Comparison of ENCODE assay signal across 8 cellular contexts in the genomic region with DNA sequence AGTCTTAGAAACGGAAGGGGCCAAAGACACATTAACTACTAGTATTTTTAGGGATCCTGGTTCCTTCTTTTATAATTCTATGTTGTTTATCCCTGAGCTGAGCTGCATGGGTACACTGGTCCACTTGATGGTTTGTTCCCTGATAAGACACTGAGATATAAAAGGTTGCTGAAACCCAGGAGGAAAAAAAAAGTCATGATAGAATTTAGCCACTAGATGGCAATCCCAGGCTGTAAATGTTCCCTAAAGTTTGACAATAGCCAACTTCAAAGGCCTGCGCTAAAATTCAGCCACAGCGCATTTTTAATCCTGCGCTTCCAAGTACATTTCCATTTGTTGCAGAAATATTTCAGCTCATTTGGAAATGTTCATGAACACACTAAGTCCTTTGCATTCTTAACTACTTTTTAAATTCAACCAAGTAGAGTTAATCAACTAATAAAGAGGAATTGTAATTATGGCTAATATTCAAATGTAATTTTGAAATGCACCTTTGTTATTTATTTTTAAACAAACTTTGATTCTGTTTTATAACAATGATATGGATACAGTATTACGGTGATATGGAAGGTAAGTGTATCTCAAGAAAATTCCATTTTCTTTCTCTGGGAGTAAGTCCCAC.
DNase-seq lines count a peak whose midpoint lies in the region; TF ChIP-seq lines count a peak whose summit lies in the region.

No MANE protein-coding gene starts in this region.

- no peaks in the 10 kb centered on the region for H3K36me3 ChIP-seq in A673 (ENCODE audit: insufficient read depth, low read length, poor library complexity, severe bottlenecking)
- H3K36me3 ChIP-seq in CD8-positive, alpha-beta memory T cell (ENCODE audit: insufficient read depth, low read length): no peaks in the 10 kb centered on the region

- no peaks in the 10 kb centered on the region for H3K36me3 Mint-ChIP-seq in CD8-positive, alpha-beta memory T cell

- DNase-seq in A673 (ENCODE audit: low spot score) (peak; percentile 48), SW 1271 (lab: John Stamatoyannopoulos, UW) (peak; percentile 8 to 54), globus pallidus (ENCODE audit: low spot score) (peak; percentile 62), retinal pigment epithelial cell (ENCODE audit: low read depth) (no peak)
- DNase-seq in activated CD4-positive, CD25-positive, alpha-beta regulatory T cell treated with anti-CD3 and anti-CD28 coated beads, Interleukin-2, amount 50 U/mL, for 72 hours: no peak
- no peak for DNase-seq in CD8-positive, alpha-beta memory T cell

- H3K27me3 Mint-ChIP-seq in CD8-positive, alpha-beta memory T cell: no peaks in the 10 kb centered on the region

- no peak overlapping the region for H3K27ac ChIP-seq in A673 (ENCODE audit: low read depth, low read length, poor library complexity, severe bottlenecking)
- H3K27ac ChIP-seq in CD8-positive, alpha-beta memory T cell (ENCODE audit: low read depth, low read length): no peak overlapping the region

- H3K9me3 Mint-ChIP-seq in CD8-positive, alpha-beta memory T cell: peaks cover 0 to 2% (median 0%) of the 10 kb centered on the region in 5 donors

- BruUV-seq in A673 (replicated peaks; lab: Mats Ljungman, UMichigan): no TSS peak

- POLR2A ChIA-PET in A673 (lab: Charles Lee; ENCODE audit: low non-redundant PET): no interaction called here
- POLR2A ChIA-PET in CD8-positive, alpha-beta memory T cell (lab: Charles Lee): no interaction called here

- TF ChIP-seq CTCF in A673 (conservative IDR thresholded peaks at IDR 0.05; ENCODE audit: low read depth, low read length) (peak; percentile 53), GM12873 (IDR thresholded peaks at IDR 0.05; ENCODE audit: insufficient read depth, low read depth, low read length, missing control alignments) (peak; percentile 65), LNCAP (IDR thresholded peaks at IDR 0.05) (peak; percentile 62), retinal pigment epithelial cell (conservative IDR thresholded peaks at IDR 0.05; ENCODE audit: low read depth, low read length) (peak; percentile 70)

- no peaks in the 10 kb centered on the region for H3K27me3 ChIP-seq in A673 (replicated peaks; ENCODE audit: insufficient read depth, low read depth, low read length, poor library complexity)
- H3K27me3 ChIP-seq in CD8-positive, alpha-beta memory T cell (ENCODE audit: insufficient read depth, low read length, poor library complexity, severe bottlenecking): no peaks in the 10 kb centered on the region

- H3K4me1 ChIP-seq in A673 (ENCODE audit: insufficient read depth, low read length, poor library complexity, severe bottlenecking): no peaks in the 10 kb centered on the region
- no peaks in the 10 kb centered on the region for H3K4me1 ChIP-seq in CD8-positive, alpha-beta memory T cell (ENCODE audit: insufficient read depth, low read length)

- H3K27ac Mint-ChIP-seq in CD8-positive, alpha-beta memory T cell: peak overlapping the region in 1 of 8 donors; percentile 70

- H3K4me3 ChIP-seq in A673 (ENCODE audit: low read depth, low read length, poor library complexity, severe bottlenecking) (no peak overlapping the region), retinal pigment epithelial cell (ENCODE audit: low read length) (no peak overlapping the region)
- H3K4me3 ChIP-seq in CD8-positive, alpha-beta memory T cell (ENCODE audit: low read length): no peak overlapping the region

- H3K4me3 Mint-ChIP-seq in CD8-positive, alpha-beta memory T cell: no peak overlapping the region

- CTCF ChIA-PET in A673 (lab: Charles Lee): no interaction called here
- CTCF ChIA-PET in CD8-positive, alpha-beta memory T cell (lab: Charles Lee): no interaction called here

- H3K9me3 ChIP-seq in A673 (ENCODE audit: low read depth, low read length, poor library complexity, severe bottlenecking): no peaks in the 10 kb centered on the region
- H3K9me3 ChIP-seq in CD8-positive, alpha-beta memory T cell (ENCODE audit: low read length): no peaks in the 10 kb centered on the region

- intact Hi-C loops in A673 (cut with micrococcal nuclease; ENCODE audit: unreplicated experiment): loop anchor here (10.0 kb wide), 1 partner anchor 712 kb away; no protein-coding TSS in a partner anchor

- no peaks in the 10 kb centered on the region for H3K4me1 Mint-ChIP-seq in CD8-positive, alpha-beta memory T cell

Comparison
In these comparisons a context has a peak if more than half of its experiments do, and no peak if none do; other contexts are left out.
1. DNase-seq: peak in A673 (single experiment), SW 1271 (2 of 2) and globus pallidus (single experiment); none in retinal pigment epithelial cell (single experiment), activated CD4-positive, CD25-positive, alpha-beta regulatory T cell treated with anti-CD3 and anti-CD28 coated beads, Interleukin-2, amount 50 U/mL, for 72 hours (single experiment) and CD8-positive, alpha-beta memory T cell (0 of 5).
2. Peak in every context shown above with its lines, with median percentiles within 50 percentile points of each other: CTCF ChIP-seq.